8 cellular contexts compared by ENCODE assay signal in genomic region chr16:87461466-87461975, GRCh38. TPM values are rescaled to one million over a fixed set of nuclear protein-coding genes. Genes with fewer than 3 reads are reported as not detected.
DNase-seq lines count a peak whose midpoint lies in the region; ATAC-seq and TF ChIP-seq lines count a peak whose summit lies in the region.

No MANE protein-coding gene starts in this region.

- no peaks in the 10 kb centered on the region for H3K9me3 ChIP-seq in mucosa of stomach (ENCODE audit: control insufficient read depth, low read length)

- CTCF ChIA-PET in RWPE1 (lab: Yijun Ruan, JAX), result interaction anchor here (0.6 to 1.2 kb wide), 7 partner anchors 11 to 175 kb away, joined by 3 to 9 read pairs (median 4); no protein-coding TSS in a partner anchor

- no peaks in the 10 kb centered on the region for H3K27me3 ChIP-seq in mucosa of stomach (ENCODE audit: control insufficient read depth, insufficient read depth, low read length)

- no peak for ATAC-seq in HG02885 (IDR thresholded peaks at IDR 0.05; ENCODE audit: poor library complexity, unreplicated experiment)
- ATAC-seq in HG02642 (IDR thresholded peaks at IDR 0.05; ENCODE audit: poor library complexity, unreplicated experiment), result no peak

- peak overlapping the region; percentile 72 for H3K27ac ChIP-seq in RWPE1

- peak overlapping the region; percentile 55 for H3K9ac ChIP-seq in mucosa of stomach (ENCODE audit: low read length)

- TF ChIP-seq EP300 in Ishikawa (IDR thresholded peaks at IDR 0.05; ENCODE audit: borderline replicate concordance), result no peak

- no peaks in the 10 kb centered on the region for H3K36me3 ChIP-seq in mucosa of stomach (ENCODE audit: control insufficient read depth, insufficient read depth, low read length)

- H3K4me3 ChIP-seq in GM12864 (ENCODE audit: low read depth, low read length) (no peak overlapping the region; the same call in 1 of the 2 replicates), epithelial cell of proximal tubule (ENCODE audit: low read depth, low read length) (peak overlapping the region; percentile 42), mucosa of stomach (ENCODE audit: low read length) (no peak overlapping the region)

- POLR2A ChIA-PET in RWPE1 (lab: Yijun Ruan, JAX; ENCODE audit: low non-redundant PET), result no interaction called here

- TF ChIP-seq RAD21 in Ishikawa (IDR thresholded peaks at IDR 0.05; ENCODE audit: low read depth), result peak; percentile 62

- peaks cover 23% of the 10 kb centered on the region for H3K4me1 ChIP-seq in mucosa of stomach (ENCODE audit: control insufficient read depth, insufficient read depth, low read length)

- TF ChIP-seq CTCF in GM12864 (IDR thresholded peaks at IDR 0.05; ENCODE audit: low read depth, low read length, missing control alignments) (peak; percentile 68), RWPE1 (conservative IDR thresholded peaks at IDR 0.05; ENCODE audit: low read depth) (peak; percentile 57), epithelial cell of proximal tubule (conservative IDR thresholded peaks at IDR 0.05; ENCODE audit: low read depth, low read length) (peak; percentile 71)

- DNase-seq in GM12864 (ENCODE audit: low read depth) (peak; percentile 40), RWPE1 (ENCODE audit: low spot score) (peak; percentile 93), epithelial cell of proximal tubule (ENCODE audit: low read depth) (peak; percentile 65), NCI-H524 treated with DMSO at 0.1 percent for 48 hours (lab: John Stamatoyannopoulos, UW) (no peak)

TF ChIP-seq in Ishikawa, 13 proteins besides CTCF, POLR2A, EP300 and RAD21:
- TF ChIP-seq EGR1 (IDR thresholded peaks at IDR 0.05), result no peak
- TF ChIP-seq CEBPB (IDR thresholded peaks at IDR 0.05), result no peak
- peak; percentile 25; the same call in 1 of the 2 replicates for TF ChIP-seq MAX (IDR thresholded peaks at IDR 0.05)
- TF ChIP-seq REST (IDR thresholded peaks at IDR 0.05; ENCODE audit: low read depth), result no peak

RNA-seq across cellular contexts. Expression of gene ZCCHC14, which starts 31.3 kb away (rescaled TPM):
- total RNA-seq in epithelial cell of proximal tubule, result 9.9 and 11.8 TPM in 2 replicates
